In the genomic region with DNA sequence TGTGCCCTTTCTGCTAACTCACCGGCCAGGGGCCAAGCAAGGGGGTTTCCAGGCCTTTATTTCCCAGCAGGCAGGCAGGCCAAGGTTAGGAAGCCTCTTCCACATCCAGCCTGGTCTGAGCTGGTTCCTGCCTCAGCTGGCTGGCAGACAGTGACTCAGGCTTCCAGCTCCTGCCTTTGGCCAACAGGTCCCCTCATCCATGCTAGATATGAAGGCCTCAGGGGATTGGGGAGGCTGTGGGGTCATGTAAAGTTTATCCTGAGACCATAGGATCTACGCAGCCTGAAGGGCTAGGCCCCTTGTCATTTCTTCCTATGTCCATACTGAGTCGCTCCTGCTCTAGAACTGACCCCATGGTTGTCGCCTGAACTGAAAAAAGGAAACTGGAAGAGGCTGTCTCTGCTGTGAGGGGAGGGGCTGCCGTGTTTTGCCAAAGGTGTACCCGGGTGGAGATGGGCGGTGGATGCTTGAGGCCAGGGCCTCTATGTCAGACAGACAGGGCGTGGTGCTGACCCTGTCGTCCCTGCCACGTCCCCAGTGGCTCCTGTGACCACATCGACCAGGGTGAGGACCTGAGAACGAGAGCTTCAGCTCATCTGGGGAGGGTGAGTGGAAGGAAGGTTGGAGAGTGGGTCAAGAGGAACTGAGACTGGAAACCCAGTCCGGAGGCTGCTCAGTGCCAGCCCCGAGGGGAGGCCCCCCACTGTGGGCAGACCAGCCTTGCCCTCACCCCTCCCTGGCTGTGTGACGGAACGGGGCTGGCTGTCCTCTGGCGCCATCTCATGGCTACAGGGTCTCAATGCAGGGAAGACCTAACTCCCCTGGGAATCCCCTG, we compare ENCODE assay signal across 8 cellular contexts. TPM values are rescaled to one million over a fixed set of nuclear protein-coding genes. Genes with fewer than 3 reads are reported as not detected.
DNase-seq lines count a peak whose midpoint lies in the region; ATAC-seq and TF ChIP-seq lines count a peak whose summit lies in the region.

No MANE protein-coding gene starts in this region.

- H3K36me3 ChIP-seq in GM23338 (ENCODE audit: insufficient read depth) (no peaks in the 10 kb centered on the region), ascending aorta (no peaks in the 10 kb centered on the region), left ventricle myocardium inferior (no peaks in the 10 kb centered on the region), psoas muscle (ENCODE audit: insufficient read depth in 1 of 2, low read depth in 1 of 2) (no peaks in the 10 kb centered on the region)

- no peaks in the 10 kb centered on the region for H3K9me2 ChIP-seq in GM23338 (ENCODE audit: insufficient read depth)

- H3K4me1 Mint-ChIP-seq in GM23338, result peaks cover 14% of the 10 kb centered on the region

- H3K27ac Mint-ChIP-seq in GM23338, result no peak overlapping the region

- intact Hi-C loops in ascending aorta (cut with DNase I), result loop anchor here (1.0 to 5.0 kb wide), 7 partner anchors 22 to 562 kb away; a partner anchor contains a TSS
- intact Hi-C loops in left ventricle myocardium inferior (cut with micrococcal nuclease), result no loop called here
- intact Hi-C loops in psoas muscle (cut with DNase I), result loop anchor here (1.0 to 5.0 kb wide), 4 partner anchors 47 to 457 kb away; no protein-coding TSS in a partner anchor

- no peaks in the 10 kb centered on the region for H3K27me3 ChIP-seq in GM23338 (ENCODE audit: insufficient read depth)
- no peaks in the 10 kb centered on the region for H3K27me3 ChIP-seq in ascending aorta
- H3K27me3 ChIP-seq in left ventricle myocardium inferior (ENCODE audit: low read depth), result no peaks in the 10 kb centered on the region
- H3K27me3 ChIP-seq in psoas muscle (ENCODE audit: insufficient read depth in 3 of 3, low read length in 2 of 3), result no peaks in the 10 kb centered on the region

- peak overlapping the region; percentile 43; the same call in 1 of the 2 replicates for H3K4me2 ChIP-seq in GM23338

- H3K4me3 ChIP-seq in GM23338 (0 out of 2 replicates have a peak overlapping the region, but pooled peaks have one; percentile 26), LNCaP clone FGC (ENCODE audit: low read depth, low read length) (no peak overlapping the region), ascending aorta (peak overlapping the region in 1 of 2 donors; percentile 34), left ventricle myocardium inferior (peak overlapping the region; percentile 54), psoas muscle (peak overlapping the region; percentile 46)

- WGBS in psoas muscle, 3 donors, result 16 to 28% (median 18%) methylated on average over 16 to 17 of the region's 17 CpGs

- DNase-seq in GM03348 (ENCODE audit: low spot score) (peak; percentile 92), GM23338 (ENCODE audit: low spot score) (peak; percentile 89), LNCaP clone FGC (ENCODE audit: low read depth) (no peak), ascending aorta (ENCODE audit: low spot score in 2 of 2) (peak; percentile 56 to 88), left ventricle myocardium inferior (peak; percentile 70), psoas muscle (peak; percentile 69 to 85)

- H3K27me3 Mint-ChIP-seq in GM23338 (ENCODE audit: insufficient read depth, low read depth, poor library complexity), result peaks cover 25% of the 10 kb centered on the region

- no peak overlapping the region for H3K4me3 Mint-ChIP-seq in GM23338

- H4K20me1 ChIP-seq in GM23338 (replicated peaks; ENCODE audit: insufficient read depth), result no peaks in the 10 kb centered on the region

- 0 out of 2 replicates have a peak, but pooled peaks cover 2% of the 10 kb centered on the region for H3F3A ChIP-seq in GM23338 (replicated peaks; ENCODE audit: low read depth)

- H3K79me2 ChIP-seq in GM23338 (replicated peaks; ENCODE audit: insufficient read depth), result no peaks in the 10 kb centered on the region

- H3K36me3 Mint-ChIP-seq in GM23338 (ENCODE audit: low read depth), result no peaks in the 10 kb centered on the region

- H3K9me3 ChIP-seq in ascending aorta (no peaks in the 10 kb centered on the region), left ventricle myocardium inferior (replicated peaks) (no peaks in the 10 kb centered on the region), psoas muscle (no peaks in the 10 kb centered on the region)

- peak overlapping the region; percentile 59; the same call in 1 of the 2 replicates for H2AFZ ChIP-seq in GM23338

- H3K4me1 ChIP-seq in GM23338 (ENCODE audit: insufficient read depth) (no peaks in the 10 kb centered on the region; the same call in 1 of the 2 replicates), ascending aorta (peaks cover 0 to 15% of the 10 kb centered on the region in 2 donors), left ventricle myocardium inferior (peaks cover 37% of the 10 kb centered on the region), psoas muscle (peaks cover 6% of the 10 kb centered on the region)

- H3K27ac ChIP-seq in GM23338 (ENCODE audit: low read depth) (no peak overlapping the region), ascending aorta (peak overlapping the region; percentile 78 to 79), left ventricle myocardium inferior (replicated peaks) (peak overlapping the region; percentile 71), psoas muscle (peak overlapping the region; percentile 32)

- no peaks in the 10 kb centered on the region; the same call in 1 of the 3 replicates for H3K9me3 Mint-ChIP-seq in GM23338

- TF ChIP-seq CTCF in GM23338 (conservative IDR thresholded peaks at IDR 0.05; ENCODE audit: low read depth in 2 of 2) (peak; percentile 90 to 99), LNCaP clone FGC (IDR thresholded peaks at IDR 0.05; ENCODE audit: control insufficient read depth, extremely low read depth, insufficient read depth) (peak; percentile 89), ascending aorta (IDR thresholded peaks at IDR 0.05) (peak; percentile 95 to 99 (median 97)), left ventricle myocardium inferior (IDR thresholded peaks at IDR 0.05; ENCODE audit: borderline replicate concordance) (peak; percentile 99), psoas muscle (IDR thresholded peaks at IDR 0.05) (peak; percentile 95)

- peak; percentile 80 for ATAC-seq in GM23338
- peak; percentile 86 for ATAC-seq in SK-N-SH treated with all-trans-retinoic acid at 6 μM for 48 hours
- peak; percentile 82 to 91 (median 90) for ATAC-seq in psoas muscle
- no peak for ATAC-seq in HG02840 (IDR thresholded peaks at IDR 0.05; ENCODE audit: low FRiP score, unreplicated experiment)

TF ChIP-seq in GM23338, 12 proteins besides CTCF, POLR2A, EP300 and RAD21 (continues in another document):
- TF ChIP-seq EZH2phosphoT487 (IDR thresholded peaks at IDR 0.05; ENCODE audit: unreplicated experiment) (no peak), POLR2AphosphoS5 (IDR thresholded peaks at IDR 0.05; ENCODE audit: low read depth) (no peak)
- TF ChIP-seq, protein P1, sequence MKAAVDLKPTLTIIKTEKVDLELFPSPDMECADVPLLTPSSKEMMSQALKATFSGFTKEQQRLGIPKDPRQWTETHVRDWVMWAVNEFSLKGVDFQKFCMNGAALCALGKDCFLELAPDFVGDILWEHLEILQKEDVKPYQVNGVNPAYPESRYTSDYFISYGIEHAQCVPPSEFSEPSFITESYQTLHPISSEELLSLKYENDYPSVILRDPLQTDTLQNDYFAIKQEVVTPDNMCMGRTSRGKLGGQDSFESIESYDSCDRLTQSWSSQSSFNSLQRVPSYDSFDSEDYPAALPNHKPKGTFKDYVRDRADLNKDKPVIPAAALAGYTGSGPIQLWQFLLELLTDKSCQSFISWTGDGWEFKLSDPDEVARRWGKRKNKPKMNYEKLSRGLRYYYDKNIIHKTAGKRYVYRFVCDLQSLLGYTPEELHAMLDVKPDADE (IDR thresholded peaks at IDR 0.05), result no peak

TF ChIP-seq in SK-N-SH treated with all-trans-retinoic acid at 6 μM for 48 hours, 23 proteins besides CTCF, POLR2A, EP300 and RAD21:
- no peak for TF ChIP-seq ISL1 (CRISPR knock-in tag; IDR thresholded peaks at IDR 0.05)
- TF ChIP-seq, protein P2, sequence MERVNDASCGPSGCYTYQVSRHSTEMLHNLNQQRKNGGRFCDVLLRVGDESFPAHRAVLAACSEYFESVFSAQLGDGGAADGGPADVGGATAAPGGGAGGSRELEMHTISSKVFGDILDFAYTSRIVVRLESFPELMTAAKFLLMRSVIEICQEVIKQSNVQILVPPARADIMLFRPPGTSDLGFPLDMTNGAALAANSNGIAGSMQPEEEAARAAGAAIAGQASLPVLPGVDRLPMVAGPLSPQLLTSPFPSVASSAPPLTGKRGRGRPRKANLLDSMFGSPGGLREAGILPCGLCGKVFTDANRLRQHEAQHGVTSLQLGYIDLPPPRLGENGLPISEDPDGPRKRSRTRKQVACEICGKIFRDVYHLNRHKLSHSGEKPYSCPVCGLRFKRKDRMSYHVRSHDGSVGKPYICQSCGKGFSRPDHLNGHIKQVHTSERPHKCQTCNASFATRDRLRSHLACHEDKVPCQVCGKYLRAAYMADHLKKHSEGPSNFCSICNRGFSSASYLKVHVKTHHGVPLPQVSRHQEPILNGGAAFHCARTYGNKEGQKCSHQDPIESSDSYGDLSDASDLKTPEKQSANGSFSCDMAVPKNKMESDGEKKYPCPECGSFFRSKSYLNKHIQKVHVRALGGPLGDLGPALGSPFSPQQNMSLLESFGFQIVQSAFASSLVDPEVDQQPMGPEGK (CRISPR knock-in tag; IDR thresholded peaks at IDR 0.05; ENCODE audit: borderline replicate concordance), result 0 out of 2 replicates have a peak, but pooled peaks have one; percentile 27

RNA-seq across cellular contexts. Expression of a gene that starts 17.0 kb away (rescaled TPM):
- total RNA-seq in GM23338 (2014; rRNA removed; shearing (Covaris generic)), result not detected in 2 replicates
- polyA plus RNA-seq in GM23338 (2016; fragmentation: Nextera tagmentation; extraction: Ambion mirVana) (0.40 TPM in 1 of 2 replicates, not detected in the other), psoas muscle (1 to 10 TPM in 2 of 3 donors, under 1 TPM in 1; 0.59 to 1.6 (median 1.2) TPM)
- total RNA-seq in ascending aorta (8.8 TPM), left ventricle myocardium inferior (2.2 TPM), psoas muscle (1 to 10 TPM in 3 of 4 donors, under 1 TPM in 1; 0.96 to 2.5 (median 1.5) TPM)

RNA-seq across cellular contexts. Expression of a gene that starts 19.0 kb away (rescaled TPM):
- total RNA-seq in GM23338 (2014; rRNA removed; shearing (Covaris generic)), result 11.0 and 15.0 TPM in 2 replicates
- polyA plus RNA-seq in GM23338 (2016; fragmentation: Nextera tagmentation; extraction: Ambion mirVana) (2.7 and 2.9 TPM in 2 replicates), psoas muscle (1 to 10 TPM; 5.7 to 7.9 (median 6.9) TPM)
- total RNA-seq in ascending aorta (193 TPM), left ventricle myocardium inferior (53.1 TPM), psoas muscle (10 to 100 TPM; 10.8 to 38.4 (median 15.5) TPM)
